In the genomic region with DNA sequence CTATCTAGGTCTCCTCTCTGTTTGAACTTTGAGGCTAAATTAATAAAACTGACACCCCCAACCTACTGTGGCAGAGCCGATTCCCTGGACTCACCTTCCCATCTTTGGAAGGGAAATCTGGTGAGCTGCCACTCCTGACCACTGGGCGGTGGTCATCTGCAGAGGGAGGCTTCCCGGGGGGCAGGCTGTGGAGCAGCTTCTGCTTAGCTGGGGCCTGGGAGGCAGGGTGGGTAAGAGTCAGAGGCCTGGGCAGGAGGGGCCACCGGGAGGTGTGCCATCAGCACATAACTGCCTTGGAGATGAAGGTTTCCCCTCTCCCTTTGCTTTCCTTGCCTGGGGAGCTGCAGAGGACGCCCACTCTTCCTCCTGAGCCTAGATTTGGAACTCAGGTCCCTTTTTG, we compare ENCODE assay signal across 13 cellular contexts. TPM values are rescaled to one million over a fixed set of nuclear protein-coding genes. Genes with fewer than 3 reads are reported as not detected.
DNase-seq lines count a peak whose midpoint lies in the region; ATAC-seq and TF ChIP-seq lines count a peak whose summit lies in the region.
"Had no signal": no experiment of that assay in that cellular context is flagged by ENCODE, and none has a peak within 500 bp of the region (broad histone marks: within the 10 kb centered on the region; RNA-seq: fewer than 3 reads in every experiment).

No MANE protein-coding gene starts in this region.

- H3K79me2 ChIP-seq in neural progenitor cell (ENCODE audit: low read depth): no peaks in the 10 kb centered on the region

- H3K4me1 Mint-ChIP-seq in neural progenitor cell: peaks cover 10% of the 10 kb centered on the region

- H3K4me3 Mint-ChIP-seq in neural progenitor cell: peak overlapping the region; percentile 72
- H3K4me3 Mint-ChIP-seq: activated naive CD8-positive, alpha-beta T cell treated with anti-CD3 and anti-CD28 coated beads, Interleukin-2, amount 50 U/mL, for 24 hours had no signal

- H3K27me3 ChIP-seq in BLaER1 (peaks cover 41% of the 10 kb centered on the region), neural progenitor cell (peaks cover 76% of the 10 kb centered on the region), tibial nerve (peaks cover 0 to 62% of the 10 kb centered on the region in 2 donors), transverse colon (peaks cover 63% of the 10 kb centered on the region)

- TF ChIP-seq EP300 in tibial nerve (IDR thresholded peaks at IDR 0.05) (no peak), transverse colon (IDR thresholded peaks at IDR 0.05; ENCODE audit: low read depth) (no peak)

- intact Hi-C loops in transverse colon (cut with DNase I; ENCODE audit: low total_unique reads): loop anchor here (5.0 kb wide), 1 partner anchor 214 kb away; no protein-coding TSS in a partner anchor

- H3K36me3 Mint-ChIP-seq in neural progenitor cell: no peaks in the 10 kb centered on the region

- 64 to 74% methylated on average over 5 of the region's 5 CpGs for WGBS in tibial nerve, 2 donors
- 72% methylated on average over 5 of the region's 5 CpGs; no CpG with 5 or more reads in 1 of the 2 donors for WGBS in transverse colon (ENCODE audit: low coverage in 1 of 2), 2 donors

- CTCF ChIA-PET in HEK293T (lab: Yijun Ruan, JAX): interaction anchor here (0.6 to 1.5 kb wide), 3 partner anchors 15 to 332 kb away, joined by 3 to 4 read pairs (median 4); no protein-coding TSS in a partner anchor

- no peaks in the 10 kb centered on the region for H3K9me3 ChIP-seq in BLaER1
- H3K9me3 ChIP-seq in neural progenitor cell (ENCODE audit: low read depth): no peaks in the 10 kb centered on the region
- no peaks in the 10 kb centered on the region for H3K9me3 ChIP-seq in tibial nerve
- no peaks in the 10 kb centered on the region for H3K9me3 ChIP-seq in transverse colon

- no peak overlapping the region for H2AFZ ChIP-seq in neural progenitor cell (replicated peaks)

- no peak overlapping the region for H3K27ac Mint-ChIP-seq in neural progenitor cell
- H3K27ac Mint-ChIP-seq: activated naive CD8-positive, alpha-beta T cell treated with anti-CD3 and anti-CD28 coated beads, Interleukin-2, amount 50 U/mL, for 24 hours had no signal

- no peaks in the 10 kb centered on the region for H3K9me3 Mint-ChIP-seq in neural progenitor cell
- H3K9me3 Mint-ChIP-seq: activated naive CD8-positive, alpha-beta T cell treated with anti-CD3 and anti-CD28 coated beads, Interleukin-2, amount 50 U/mL, for 24 hours had no signal

- H3K4me3 ChIP-seq in BLaER1 (no peak overlapping the region), neural progenitor cell (no peak overlapping the region), tibial nerve (no peak overlapping the region), transverse colon (no peak overlapping the region)

- H3K4me1 ChIP-seq in BLaER1: peaks cover 87% of the 10 kb centered on the region
- H3K4me1 ChIP-seq in neural progenitor cell: peaks cover 7% of the 10 kb centered on the region
- peaks cover 0 to 33% (median 17%) of the 10 kb centered on the region in 4 donors for H3K4me1 ChIP-seq in tibial nerve
- H3K4me1 ChIP-seq in transverse colon: peaks cover 13 to 24% (median 20%) of the 10 kb centered on the region in 4 donors

- H3K9ac ChIP-seq in BLaER1 (no peak overlapping the region), neural progenitor cell (no peak overlapping the region)

- H3F3A ChIP-seq in neural progenitor cell (ENCODE audit: low read depth): peaks cover 5% of the 10 kb centered on the region

- ATAC-seq in GM21717 (IDR thresholded peaks at IDR 0.05; ENCODE audit: unreplicated experiment): no peak
- ATAC-seq: activated naive CD8-positive, alpha-beta T cell treated with anti-CD3 and anti-CD28 coated beads, Interleukin-2, amount 50 U/mL, for 24 hours had no signal

- in situ Hi-C loops in transverse colon (cut with MboI; ENCODE audit: low pct_ligation_motif_present in 1 of 4, low pct_unique_long_range_greater_than_20kb in 1 of 4, low sequenced_read_pairs in 3 of 4): loop anchor here in 3 of 4 donors (10.0 to 25.0 kb wide), 3 partner anchors 206 to 396 kb away; no protein-coding TSS in a partner anchor

- POLR2A ChIA-PET in HEK293T (lab: Yijun Ruan, JAX): interaction anchor here (1.1 kb wide), 1 partner anchor 33 kb away, joined by 4 read pairs; a partner anchor contains a TSS

- peaks cover 35% of the 10 kb centered on the region for H3K27me3 Mint-ChIP-seq in neural progenitor cell (ENCODE audit: insufficient read depth, low read depth)

- no peak for TF ChIP-seq POLR2A in tibial nerve (IDR thresholded peaks at IDR 0.05)
- TF ChIP-seq POLR2A in transverse colon (IDR thresholded peaks at IDR 0.05): no peak

- DNase-seq in HEK293T (ENCODE audit: extremely low spot score): peak; percentile 24
- DNase-seq in dermis blood vessel endothelial cell: peak; percentile 22
- peak; percentile 51 for DNase-seq in neural progenitor cell (ENCODE audit: low spot score)
- DNase-seq in tibial nerve (ENCODE audit: low spot score in 2 of 2): no peak
- no peak for DNase-seq in transverse colon
- no peak for DNase-seq in NCI-H2196 treated with DMSO at 0.1 percent for 48 hours (lab: John Stamatoyannopoulos, UW; ENCODE audit: unreplicated experiment)
- DNase-seq: activated naive CD8-positive, alpha-beta T cell treated with anti-CD3 and anti-CD28 coated beads, Interleukin-2, amount 50 U/mL, for 24 hours; hippocampal formation; midbrain; NCI-H2081 had no signal

- TF ChIP-seq CTCF in neural progenitor cell (IDR thresholded peaks at IDR 0.05): peak; percentile 37
- no peak for TF ChIP-seq CTCF in tibial nerve (IDR thresholded peaks at IDR 0.05)
- TF ChIP-seq CTCF in transverse colon (IDR thresholded peaks at IDR 0.05): no peak

- H3K27ac ChIP-seq in BLaER1 (no peak overlapping the region), neural progenitor cell (no peak overlapping the region), tibial nerve (no peak overlapping the region), transverse colon (no peak overlapping the region)

- H3K4me2 ChIP-seq in BLaER1 (peak overlapping the region; percentile 100; the same call in 1 of the 2 replicates), neural progenitor cell (no peak overlapping the region)

- H4K20me1 ChIP-seq in BLaER1 (peaks cover 23% of the 10 kb centered on the region), neural progenitor cell (ENCODE audit: low read depth) (peaks cover 11% of the 10 kb centered on the region)

- peaks cover 10% of the 10 kb centered on the region; the same call in 1 of the 2 replicates for H3K36me3 ChIP-seq in BLaER1
- H3K36me3 ChIP-seq in neural progenitor cell: no peaks in the 10 kb centered on the region
- H3K36me3 ChIP-seq in tibial nerve: no peaks in the 10 kb centered on the region
- no peaks in the 10 kb centered on the region for H3K36me3 ChIP-seq in transverse colon

TF ChIP-seq in HEK293T, 16 proteins besides CTCF, POLR2A, EP300 and RAD21:
- TF ChIP-seq, protein P1, sequence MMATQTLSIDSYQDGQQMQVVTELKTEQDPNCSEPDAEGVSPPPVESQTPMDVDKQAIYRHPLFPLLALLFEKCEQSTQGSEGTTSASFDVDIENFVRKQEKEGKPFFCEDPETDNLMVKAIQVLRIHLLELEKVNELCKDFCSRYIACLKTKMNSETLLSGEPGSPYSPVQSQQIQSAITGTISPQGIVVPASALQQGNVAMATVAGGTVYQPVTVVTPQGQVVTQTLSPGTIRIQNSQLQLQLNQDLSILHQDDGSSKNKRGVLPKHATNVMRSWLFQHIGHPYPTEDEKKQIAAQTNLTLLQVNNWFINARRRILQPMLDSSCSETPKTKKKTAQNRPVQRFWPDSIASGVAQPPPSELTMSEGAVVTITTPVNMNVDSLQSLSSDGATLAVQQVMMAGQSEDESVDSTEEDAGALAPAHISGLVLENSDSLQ (IDR thresholded peaks at IDR 0.05): no peak
- TF ChIP-seq BHLHE40 (IDR thresholded peaks at IDR 0.05; ENCODE audit: borderline replicate concordance) (no peak), TARDBP (IDR thresholded peaks at IDR 0.05) (no peak), FOXM1 (IDR thresholded peaks at IDR 0.05; ENCODE audit: borderline replicate concordance) (no peak), ZNF384 (IDR thresholded peaks at IDR 0.05) (no peak), FOXK2 (IDR thresholded peaks at IDR 0.05) (no peak), HDGF (IDR thresholded peaks at IDR 0.05; ENCODE audit: borderline replicate concordance) (no peak), NFRKB (IDR thresholded peaks at IDR 0.05) (no peak), ARNT (IDR thresholded peaks at IDR 0.05) (no peak), ELF4 (IDR thresholded peaks at IDR 0.05) (no peak), LEF1 (IDR thresholded peaks at IDR 0.05; ENCODE audit: borderline replicate concordance) (no peak), CTBP1 (IDR thresholded peaks at IDR 0.05; ENCODE audit: borderline replicate concordance) (no peak), L3MBTL2 (conservative IDR thresholded peaks at IDR 0.05) (no peak), SUZ12 (IDR thresholded peaks at IDR 0.05) (no peak), FOXA1 (IDR thresholded peaks at IDR 0.05) (no peak), SP1 (IDR thresholded peaks at IDR 0.05) (no peak)

RNA-seq across cellular contexts. Expression of a gene that starts 2.3 kb away (rescaled TPM):
- total RNA-seq in dermis blood vessel endothelial cell: 0.17 TPM in 1 of 2 replicates, not detected in the other
- total RNA-seq in neural progenitor cell (ENCODE audit: low replicate concordance): not detected in 2 replicates
- total RNA-seq in tibial nerve: not detected
- total RNA-seq in transverse colon: 10 to 100 TPM in 1 of 4 donors, under 1 TPM in 1, not detected in 2; 0.68 to 90.4 TPM
- total RNA-seq: T-helper 2 cell treated with Interferon-gamma antibody and Interleukin-4, amounts not matched to agents 100 ng/mL and 5 ng/mL, for 36 hours had no signal

RNA-seq across cellular contexts. Expression of a gene that starts 33.0 kb away (rescaled TPM):
- total RNA-seq in dermis blood vessel endothelial cell: 19.6 and 23.7 TPM in 2 replicates
- total RNA-seq in neural progenitor cell (ENCODE audit: low replicate concordance): 23.2 and 35.3 TPM in 2 replicates
- 10 to 100 TPM; 52.8 to 74.9 (median 61.8) TPM for total RNA-seq in tibial nerve
- 10 to 100 TPM; 24.7 to 99.9 (median 51.2) TPM for total RNA-seq in transverse colon

Comparison
In these comparisons a context has a peak if more than half of its experiments do, and no peak if none do; other contexts are left out.
1. DNase-seq: peak in HEK293T (single experiment), dermis blood vessel endothelial cell (single experiment) and neural progenitor cell (single experiment); none in tibial nerve (0 of 2), transverse colon (single experiment) and NCI-H2196 treated with DMSO at 0.1 percent for 48 hours (single experiment).